In the genomic region with DNA sequence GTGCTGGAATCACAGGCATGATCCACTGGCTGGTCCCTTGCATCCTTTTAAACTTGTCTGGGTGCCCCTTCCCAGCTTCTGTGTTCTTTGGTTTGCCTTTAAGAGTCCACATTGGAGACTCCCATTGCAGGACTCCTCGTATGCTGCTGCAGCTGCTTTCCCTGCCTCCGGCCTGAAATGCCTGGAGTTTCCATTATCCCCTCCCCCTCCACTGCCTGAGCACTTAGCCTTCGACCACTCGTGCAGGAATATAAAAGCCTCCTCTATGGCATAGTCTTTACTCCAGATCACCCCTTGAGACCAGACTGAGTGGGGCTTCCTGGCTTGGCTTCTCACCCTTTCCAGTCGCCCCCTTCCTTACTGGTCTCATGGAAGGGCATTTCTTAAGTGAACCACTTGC, we compare ENCODE assay signal across 20 cellular contexts.
"Had no signal": no experiment of that assay in that cellular context is flagged by ENCODE, and none has a peak within 500 bp of the region (broad histone marks: within the 10 kb centered on the region; RNA-seq: fewer than 3 reads in every experiment).

No MANE protein-coding gene starts in this region.

- H3K36me3 ChIP-seq: gastrocnemius medialis, spleen, tibial nerve, upper lobe of right lung, vagina had no signal

- H3K36me3 Mint-ChIP-seq: naive thymus-derived CD4-positive, alpha-beta T cell; stimulated activated memory B cell treated with anti-CD40 and anti-IgM and Interleukin-4, amounts not matched to agents 10 μg/mL and 1 μg/mL and 100 μg/mL, for 72 hours had no signal

- H3K27ac ChIP-seq: spleen, testis, tibial nerve, upper lobe of right lung, vagina had no signal

- H3K4me1 ChIP-seq: spleen, testis, tibial nerve, upper lobe of right lung, vagina had no signal

- H3K9me3 ChIP-seq: gastrocnemius medialis, spleen, testis, tibial nerve, upper lobe of right lung, vagina had no signal

- H3K4me3 ChIP-seq: gastrocnemius medialis, lung, spleen, testis, tibial nerve, upper lobe of right lung, vagina had no signal

- H3K9me3 Mint-ChIP-seq: stimulated activated naive CD8-positive, alpha-beta T cell treated with anti-CD3 and anti-CD28 coated beads, Interleukin-15, Interleukin-2, amounts not matched to agents 100 ng/mL and 50 ng/mL, for 24 hours had no signal

- H3K4me3 Mint-ChIP-seq: naive thymus-derived CD4-positive, alpha-beta T cell; stimulated activated memory B cell treated with anti-CD40 and anti-IgM and Interleukin-4, amounts not matched to agents 10 μg/mL and 1 μg/mL and 100 μg/mL, for 72 hours; stimulated activated naive CD8-positive, alpha-beta T cell treated with anti-CD3 and anti-CD28 coated beads, Interleukin-15, Interleukin-2, amounts not matched to agents 100 ng/mL and 50 ng/mL, for 24 hours had no signal

- ATAC-seq: esophagus mucosa; gastrocnemius medialis; left colon; left ventricle myocardium superior; naive thymus-derived CD4-positive, alpha-beta T cell; sciatic nerve; stimulated activated memory B cell treated with anti-CD40 and anti-IgM and Interleukin-4, amounts not matched to agents 10 μg/mL and 1 μg/mL and 100 μg/mL, for 72 hours; upper lobe of right lung had no signal

- H3K4me1 Mint-ChIP-seq: stimulated activated memory B cell treated with anti-CD40 and anti-IgM and Interleukin-4, amounts not matched to agents 10 μg/mL and 1 μg/mL and 100 μg/mL, for 72 hours had no signal

- H3K27me3 ChIP-seq: gastrocnemius medialis, spleen, testis, tibial nerve, upper lobe of right lung, vagina had no signal

- DNase-seq: effector memory CD4-positive, alpha-beta T cell; gastrocnemius medialis; left colon; left ventricle myocardium superior; mesendoderm; naive thymus-derived CD4-positive, alpha-beta T cell; posterior cingulate gyrus; spleen; stimulated activated CD4-positive, alpha-beta T cell treated with anti-CD3 and anti-CD28 coated beads, Interleukin-15, amount 100 ng/mL, for 24 hours; stimulated activated CD4-positive, alpha-beta T cell treated with anti-CD3 and anti-CD28 coated beads, Interleukin-1b, Interleukin-23, amount 100 ng/mL, for 48 hours; stimulated activated CD4-positive, alpha-beta T cell treated with anti-CD3 and anti-CD28 coated beads, Interleukin-4, amount 100 ng/mL, for 24 hours; testis; upper lobe of right lung had no signal

- H3K27ac Mint-ChIP-seq: naive thymus-derived CD4-positive, alpha-beta T cell; stimulated activated memory B cell treated with anti-CD40 and anti-IgM and Interleukin-4, amounts not matched to agents 10 μg/mL and 1 μg/mL and 100 μg/mL, for 72 hours; stimulated activated naive CD8-positive, alpha-beta T cell treated with anti-CD3 and anti-CD28 coated beads, Interleukin-15, Interleukin-2, amounts not matched to agents 100 ng/mL and 50 ng/mL, for 24 hours had no signal
